ENCODE assay signal across 17 cellular contexts in genomic region chr16:68486671-68487495, GRCh38. TPM values are rescaled to one million over a fixed set of nuclear protein-coding genes. Genes with fewer than 3 reads are reported as not detected.
DNase-seq lines count a peak whose midpoint lies in the region; ATAC-seq, FAIRE-seq and TF ChIP-seq lines count a peak whose summit lies in the region.
"Had no signal": no experiment of that assay in that cellular context is flagged by ENCODE, and none has a peak within 500 bp of the region (broad histone marks: within the 10 kb centered on the region; RNA-seq: fewer than 3 reads in every experiment).

No MANE protein-coding gene starts in this region.

- peak; percentile 76 for DNase-seq in COR-L47 (lab: John Stamatoyannopoulos, UW)
- peak; percentile 66 for DNase-seq in NCI-H1092 (lab: John Stamatoyannopoulos, UW)
- peak; percentile 82 for DNase-seq in mucosa of gallbladder (ENCODE audit: low spot score)
- no peak for DNase-seq in cortex of kidney (lab: John Stamatoyannopoulos, UW)
- no peak for DNase-seq in GM12891 (ENCODE audit: insufficient read length, low spot score)
- DNase-seq: GDM1; stimulated activated CD4-positive, alpha-beta T cell treated with anti-CD3 and anti-CD28 coated beads, Interleukin-4, amount 100 ng/mL, for 1 hour; stimulated activated naive CD4-positive, alpha-beta T cell treated with Interleukin-2 at 50 U/mL for 16 hours; T-helper 1 cell had no signal

- TF ChIP-seq POLR2A in GM12891 (IDR thresholded peaks at IDR 0.05; ENCODE audit: low read depth, low read length), result no peak

- no peak for FAIRE-seq in GM12891 (lab: Jason Lieb, UNC)
- FAIRE-seq: GM18507, H54 had no signal

- H3K27ac ChIP-seq in VCaP, result 0 out of 2 replicates have a peak overlapping the region, but pooled peaks have one; percentile 7
- H3K27ac ChIP-seq: coronary artery had no signal

- TF ChIP-seq CTCF in VCaP (conservative IDR thresholded peaks at IDR 0.05), result no peak

- ATAC-seq in GM21717 (IDR thresholded peaks at IDR 0.05; ENCODE audit: unreplicated experiment) (no peak), GM18511 (IDR thresholded peaks at IDR 0.05; ENCODE audit: unreplicated experiment) (no peak)
- ATAC-seq: Panc1, right cardiac atrium had no signal

TF ChIP-seq in GM12891, 5 proteins besides CTCF, POLR2A, EP300 and RAD21:
- TF ChIP-seq TAF1 (IDR thresholded peaks at IDR 0.05; ENCODE audit: low read depth, low read length), result no peak

RNA-seq across cellular contexts. Expression of gene SMPD3, which starts 38.6 kb away (rescaled TPM):
- total RNA-seq in mucosa of gallbladder, result 225 TPM
- polyA plus RNA-seq in GM12891 (2012; ENCODE audit: low read depth, missing spikeins), result 1.5 TPM

RNA-seq across cellular contexts. Expression of gene ZFP90, which starts 52.2 kb away (rescaled TPM):
- 24.2 TPM for total RNA-seq in mucosa of gallbladder
- polyA plus RNA-seq in GM12891 (2012; ENCODE audit: low read depth, missing spikeins), result 11.0 TPM

Comparison
In these comparisons a context has a peak if more than half of its experiments do, and no peak if none do; other contexts are left out.
1. DNase-seq: peak in COR-L47 (single experiment), NCI-H1092 (single experiment) and mucosa of gallbladder (single experiment); none in cortex of kidney (single experiment) and GM12891 (single experiment).